ENCODE assay signal across 19 cellular contexts in the genomic region with DNA sequence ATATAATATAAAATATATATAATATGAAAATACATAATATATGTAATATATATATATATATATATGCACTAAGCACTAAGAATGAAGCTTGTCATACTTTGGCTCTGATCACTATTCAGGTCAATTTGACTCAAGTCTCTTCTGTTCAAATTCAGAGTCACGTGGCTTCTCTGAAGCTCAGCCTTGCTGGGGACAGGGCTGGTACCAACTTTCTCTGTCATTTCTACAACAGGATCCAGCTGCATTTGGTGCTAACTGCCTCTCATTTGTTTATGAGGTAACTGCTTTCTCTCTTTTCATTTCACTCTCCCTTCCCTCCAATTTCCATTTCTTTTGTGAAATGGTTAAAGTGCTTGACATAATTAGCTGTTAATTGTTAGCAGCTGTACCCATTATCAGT.
"Had no signal": no experiment of that assay in that cellular context is flagged by ENCODE, and none has a peak within 500 bp of the region (broad histone marks: within the 10 kb centered on the region; RNA-seq: fewer than 3 reads in every experiment).

No MANE protein-coding gene starts in this region.

- H3K4me3 Mint-ChIP-seq: nephron had no signal

- DNase-seq: effector CD8-positive, alpha-beta T cell; heart left ventricle; hippocampal formation; left colon; left ventricle myocardium superior; mesendoderm; naive B cell; occipital lobe; pancreas; right cardiac atrium; small intestine; stimulated activated CD4-positive, alpha-beta T cell treated with anti-CD3 and anti-CD28 coated beads, Interleukin-2, amount 100 ng/mL, for 48 hours; stimulated activated naive CD8-positive, alpha-beta T cell treated with anti-CD3 and anti-CD28 coated beads, Interleukin-15, Interleukin-2, amounts not matched to agents 100 U/mL and 50 U/mL, for 24 hours; tibial artery; upper lobe of left lung; uterus had no signal

- H3K4me1 Mint-ChIP-seq: naive B cell had no signal

- H3K36me3 Mint-ChIP-seq: naive B cell had no signal

- H3K9me3 Mint-ChIP-seq: nephron had no signal

- ATAC-seq: esophagus mucosa; heart left ventricle; left colon; left ventricle myocardium superior; pancreas; right cardiac atrium; stimulated activated naive CD8-positive, alpha-beta T cell treated with anti-CD3 and anti-CD28 coated beads, Interleukin-15, Interleukin-2, amounts not matched to agents 100 U/mL and 50 U/mL, for 24 hours had no signal

- H3K27ac Mint-ChIP-seq: naive B cell, nephron, progenitor cell of endocrine pancreas had no signal
